Comparison of ENCODE assay signal across 20 cellular contexts in genomic region chr15:80563372-80563997, GRCh38.
DNase-seq lines count a peak whose midpoint lies in the region; ATAC-seq, FAIRE-seq and TF ChIP-seq lines count a peak whose summit lies in the region.
"Had no signal": no experiment of that assay in that cellular context is flagged by ENCODE, and none has a peak within 500 bp of the region (broad histone marks: within the 10 kb centered on the region; RNA-seq: fewer than 3 reads in every experiment).

No MANE protein-coding gene starts in this region.

- intact Hi-C loops in sigmoid colon (cut with DNase I), result no loop called here
- intact Hi-C loops in left colon (cut with DNase I, micrococcal nuclease), result no loop called here
- intact Hi-C loops in activated T-helper 1 cell treated with anti-CD3 and anti-CD28 coated beads, Interleukin-12 subunit alpha, Interleukin-12 subunit beta, Interleukin-2, Interleukin-4 antibody, amounts not matched to agents 30 ng/mL and 10 ng/mL and 1 ng/mL, durations not matched to agents 14 hours and 24 hours and 36 hours (cut with micrococcal nuclease), result no loop called here

- H3K4me1 ChIP-seq in sigmoid colon, result peaks cover 0 to 5% (median 2%) of the 10 kb centered on the region in 4 donors
- H3K4me1 ChIP-seq: Caco-2 had no signal

- H3K27me3 ChIP-seq in bronchial epithelial cell (ENCODE audit: control insufficient read depth, insufficient read depth, low read length) (no peaks in the 10 kb centered on the region), sigmoid colon (no peaks in the 10 kb centered on the region)

- H3K27ac Mint-ChIP-seq in activated T-helper 1 cell treated with anti-CD3 and anti-CD28 coated beads, Interleukin-12 subunit alpha, Interleukin-12 subunit beta, Interleukin-2, Interleukin-4 antibody, amounts not matched to agents 30 ng/mL and 10 ng/mL and 1 ng/mL, durations not matched to agents 14 hours and 24 hours and 36 hours, result no peak overlapping the region
- H3K27ac Mint-ChIP-seq: B cell had no signal

- H3K4me3 Mint-ChIP-seq in activated T-helper 1 cell treated with anti-CD3 and anti-CD28 coated beads, Interleukin-12 subunit alpha, Interleukin-12 subunit beta, Interleukin-2, Interleukin-4 antibody, amounts not matched to agents 30 ng/mL and 10 ng/mL and 1 ng/mL, durations not matched to agents 14 hours and 24 hours and 36 hours, result no peak overlapping the region
- H3K4me3 Mint-ChIP-seq: B cell had no signal

- H3K9me3 Mint-ChIP-seq in activated T-helper 1 cell treated with anti-CD3 and anti-CD28 coated beads, Interleukin-12 subunit alpha, Interleukin-12 subunit beta, Interleukin-2, Interleukin-4 antibody, amounts not matched to agents 30 ng/mL and 10 ng/mL and 1 ng/mL, durations not matched to agents 14 hours and 24 hours and 36 hours, result no peaks in the 10 kb centered on the region

- no peak for TF ChIP-seq EP300 in sigmoid colon (IDR thresholded peaks at IDR 0.05)

- H3K4me3 ChIP-seq in bronchial epithelial cell (ENCODE audit: low read depth, low read length) (no peak overlapping the region), sigmoid colon (no peak overlapping the region)
- H3K4me3 ChIP-seq: GM12878 had no signal

- H3K36me3 ChIP-seq in bronchial epithelial cell (ENCODE audit: control insufficient read depth, insufficient read depth, low read length), result no peaks in the 10 kb centered on the region
- peaks cover 0 to 7% (median 0%) of the 10 kb centered on the region in 4 donors for H3K36me3 ChIP-seq in sigmoid colon

- CTCF ChIA-PET in GM10248 (lab: Yijun Ruan, JAX), result no interaction called here

- WGBS in sigmoid colon, 2 donors, result 39 to 67% methylated on average over 7 of the region's 7 CpGs

- POLR2A ChIA-PET in GM10248 (lab: Yijun Ruan, JAX), result no interaction called here

- no peak for TF ChIP-seq CTCF in GM10248 (IDR thresholded peaks at IDR 0.05; ENCODE audit: control extremely low read depth, extremely low read depth, low read depth, missing control alignments)
- TF ChIP-seq CTCF in bronchial epithelial cell (IDR thresholded peaks at IDR 0.05; ENCODE audit: insufficient read depth, low read length, severe bottlenecking), result no peak
- TF ChIP-seq CTCF in sigmoid colon (IDR thresholded peaks at IDR 0.05), result no peak

- no peaks in the 10 kb centered on the region for H3K9me3 ChIP-seq in sigmoid colon
- H3K9me3 ChIP-seq: Caco-2 had no signal

- FAIRE-seq in bronchial epithelial cell (lab: Jason Lieb, UNC), result peak; percentile 96
- no peak for FAIRE-seq in urothelium cell line (lab: Jason Lieb, UNC)
- FAIRE-seq: GM18507 had no signal

- H3K4me1 Mint-ChIP-seq in activated T-helper 1 cell treated with anti-CD3 and anti-CD28 coated beads, Interleukin-12 subunit alpha, Interleukin-12 subunit beta, Interleukin-2, Interleukin-4 antibody, amounts not matched to agents 30 ng/mL and 10 ng/mL and 1 ng/mL, durations not matched to agents 14 hours and 24 hours and 36 hours (ENCODE audit: low read depth), result no peaks in the 10 kb centered on the region
- H3K4me1 Mint-ChIP-seq: B cell had no signal

- peaks cover 12% of the 10 kb centered on the region for H3K27me3 Mint-ChIP-seq in activated T-helper 1 cell treated with anti-CD3 and anti-CD28 coated beads, Interleukin-12 subunit alpha, Interleukin-12 subunit beta, Interleukin-2, Interleukin-4 antibody, amounts not matched to agents 30 ng/mL and 10 ng/mL and 1 ng/mL, durations not matched to agents 14 hours and 24 hours and 36 hours (ENCODE audit: insufficient read depth)

- no peak for ATAC-seq in left colon
- ATAC-seq: GM12878, HCT116 had no signal

- DNase-seq in GM10248 (ENCODE audit: extremely low spot score), result peak; percentile 3
- no peak for DNase-seq in bronchial epithelial cell (ENCODE audit: low read depth)
- peak; percentile 43 for DNase-seq in islet precursor cell
- peak; percentile 46 for DNase-seq in sigmoid colon
- no peak for DNase-seq in COLO668 (lab: John Stamatoyannopoulos, UW; ENCODE audit: unreplicated experiment)
- no peak for DNase-seq in left colon
- DNase-seq in activated T-helper 1 cell treated with anti-CD3 and anti-CD28 coated beads, Interleukin-12 subunit alpha, Interleukin-12 subunit beta, Interleukin-2, Interleukin-4 antibody, amounts not matched to agents 30 ng/mL and 10 ng/mL and 1 ng/mL, durations not matched to agents 14 hours and 24 hours and 36 hours (ENCODE audit: low spot score), result no peak
- no peak for DNase-seq in urothelium cell line (ENCODE audit: low spot score)
- DNase-seq: Caco-2, DMS153, GF-D8, GOT3, KBM-7, NCI-H1694 treated with DMSO at 0.1 percent for 48 hours, NCI-H82, SHP77 had no signal

- H3K27ac ChIP-seq in sigmoid colon, result no peak overlapping the region

- H3K36me3 Mint-ChIP-seq in activated T-helper 1 cell treated with anti-CD3 and anti-CD28 coated beads, Interleukin-12 subunit alpha, Interleukin-12 subunit beta, Interleukin-2, Interleukin-4 antibody, amounts not matched to agents 30 ng/mL and 10 ng/mL and 1 ng/mL, durations not matched to agents 14 hours and 24 hours and 36 hours (ENCODE audit: low read depth), result no peaks in the 10 kb centered on the region

- no peak for TF ChIP-seq POLR2A in sigmoid colon (IDR thresholded peaks at IDR 0.05)

Comparison
In these comparisons a context has a peak if more than half of its experiments do, and no peak if none do; other contexts are left out.
1. DNase-seq: peak in GM10248 (single experiment), islet precursor cell (single experiment) and sigmoid colon (single experiment); none in bronchial epithelial cell (single experiment), COLO668 (single experiment), left colon (0 of 2), activated T-helper 1 cell treated with anti-CD3 and anti-CD28 coated beads, Interleukin-12 subunit alpha, Interleukin-12 subunit beta, Interleukin-2, Interleukin-4 antibody, amounts not matched to agents 30 ng/mL and 10 ng/mL and 1 ng/mL, durations not matched to agents 14 hours and 24 hours and 36 hours (single experiment) and urothelium cell line (single experiment).